In the genomic region with DNA sequence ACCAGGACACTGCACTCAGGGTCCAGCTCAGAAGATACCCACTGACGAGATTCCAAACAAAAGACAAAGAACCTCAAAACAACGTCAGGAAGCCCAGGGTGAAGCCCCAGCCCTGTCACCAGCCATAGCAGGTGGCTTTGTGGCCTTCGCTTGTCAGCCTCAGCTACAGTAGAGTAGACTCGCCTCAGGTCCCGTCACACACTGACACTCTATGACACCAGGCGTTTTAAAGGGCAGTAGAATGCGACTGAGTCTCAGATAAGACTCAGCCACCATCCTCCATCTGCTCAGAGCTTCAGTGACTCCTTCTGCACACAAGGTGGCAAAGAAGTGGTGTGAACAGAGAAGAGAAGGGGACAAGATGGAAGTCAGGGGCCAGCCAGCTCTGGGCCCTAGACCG, we compare ENCODE assay signal across 1 cellular context.
TF ChIP-seq lines count a peak whose summit lies in the region.

No MANE protein-coding gene starts in this region.

TF ChIP-seq in H1, 55 proteins besides CTCF, POLR2A, EP300 and RAD21:
- TF ChIP-seq POU5F1 (IDR thresholded peaks at IDR 0.05; ENCODE audit: low read depth, low read length): no peak
- no peak for TF ChIP-seq CREB1 (IDR thresholded peaks at IDR 0.05)
- TF ChIP-seq GTF2F1 (IDR thresholded peaks at IDR 0.05; ENCODE audit: borderline replicate concordance, low read depth, low read length): no peak
- TF ChIP-seq TEAD4 (IDR thresholded peaks at IDR 0.05; ENCODE audit: low read depth, low read length): no peak
- TF ChIP-seq CBX5 (IDR thresholded peaks at IDR 0.05; ENCODE audit: low read depth, low read length): no peak
- no peak for TF ChIP-seq CBX8 (IDR thresholded peaks at IDR 0.05; ENCODE audit: borderline replicate concordance, low read depth, low read length)
- no peak for TF ChIP-seq EZH2 (IDR thresholded peaks at IDR 0.05; ENCODE audit: low read depth, low read length, severe bottlenecking)
- TF ChIP-seq RXRA (IDR thresholded peaks at IDR 0.05; ENCODE audit: insufficient read depth, low read depth, low read length): no peak
- no peak for TF ChIP-seq PHF8 (conservative IDR thresholded peaks at IDR 0.05; ENCODE audit: low read depth, low read length)
- TF ChIP-seq NRF1 (IDR thresholded peaks at IDR 0.05; ENCODE audit: low read depth, low read length): no peak
- no peak for TF ChIP-seq JUND (IDR thresholded peaks at IDR 0.05; ENCODE audit: low read length)
- no peak for TF ChIP-seq TCF12 (IDR thresholded peaks at IDR 0.05; ENCODE audit: low read depth, low read length)
- TF ChIP-seq, protein P1, sequence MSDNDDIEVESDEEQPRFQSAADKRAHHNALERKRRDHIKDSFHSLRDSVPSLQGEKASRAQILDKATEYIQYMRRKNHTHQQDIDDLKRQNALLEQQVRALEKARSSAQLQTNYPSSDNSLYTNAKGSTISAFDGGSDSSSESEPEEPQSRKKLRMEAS (IDR thresholded peaks at IDR 0.05): no peak
- TF ChIP-seq SP4 (IDR thresholded peaks at IDR 0.05; ENCODE audit: low read length): no peak
- TF ChIP-seq FOSL1 (IDR thresholded peaks at IDR 0.05; ENCODE audit: insufficient read depth, low read depth, low read length): no peak
- TF ChIP-seq TAF1 (IDR thresholded peaks at IDR 0.05; ENCODE audit: low read depth, low read length): no peak
